In the genomic region with DNA sequence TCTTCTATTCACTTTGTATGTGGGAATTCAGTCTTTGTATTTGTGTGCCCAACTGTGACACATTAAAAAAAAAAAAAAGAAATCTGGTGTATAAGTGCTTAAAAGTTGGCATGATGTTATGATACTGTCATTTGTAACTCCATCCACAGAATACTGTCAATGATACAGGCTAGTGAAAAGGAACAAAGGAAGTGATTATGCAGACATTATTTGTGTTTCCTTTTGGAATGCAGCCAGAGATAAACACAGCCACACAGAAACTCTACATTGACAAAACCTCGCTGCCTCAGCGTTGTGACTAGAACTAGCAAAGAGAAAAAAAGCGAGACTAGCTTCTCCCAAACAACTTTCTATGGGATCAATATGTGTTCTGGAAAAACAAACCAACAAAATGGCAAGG, we compare ENCODE assay signal across 14 cellular contexts.
DNase-seq lines count a peak whose midpoint lies in the region; ATAC-seq, FAIRE-seq and TF ChIP-seq lines count a peak whose summit lies in the region.
"Had no signal": no experiment of that assay in that cellular context is flagged by ENCODE, and none has a peak within 500 bp of the region (broad histone marks: within the 10 kb centered on the region; RNA-seq: fewer than 3 reads in every experiment).

No MANE protein-coding gene starts in this region.

- H3K4me1 ChIP-seq in naive thymus-derived CD4-positive, alpha-beta T cell (ENCODE audit: control insufficient read depth in 2 of 2, insufficient read depth in 2 of 2, low read length in 2 of 2) = no peaks in the 10 kb centered on the region
- H3K4me1 ChIP-seq in suprapubic skin = no peaks in the 10 kb centered on the region
- H3K4me1 ChIP-seq: A549, esophagus squamous epithelium, prostate gland had no signal

- H3K27ac Mint-ChIP-seq in naive thymus-derived CD4-positive, alpha-beta T cell = no peak overlapping the region
- H3K27ac Mint-ChIP-seq: activated CD4-positive, alpha-beta memory T cell treated with anti-CD3 and anti-CD28 coated beads for 36 hours had no signal

- H3K36me3 ChIP-seq in naive thymus-derived CD4-positive, alpha-beta T cell (ENCODE audit: control insufficient read depth in 2 of 3, insufficient read depth in 3 of 3, low read length in 3 of 3) = no peaks in the 10 kb centered on the region
- H3K36me3 ChIP-seq in suprapubic skin = no peaks in the 10 kb centered on the region
- H3K36me3 ChIP-seq: esophagus squamous epithelium, prostate gland had no signal

- no peaks in the 10 kb centered on the region for H3K27me3 Mint-ChIP-seq in naive thymus-derived CD4-positive, alpha-beta T cell
- H3K27me3 Mint-ChIP-seq: activated CD4-positive, alpha-beta memory T cell treated with anti-CD3 and anti-CD28 coated beads for 36 hours had no signal

- no peak overlapping the region for H3K4me3 Mint-ChIP-seq in naive thymus-derived CD4-positive, alpha-beta T cell
- H3K4me3 Mint-ChIP-seq: activated CD4-positive, alpha-beta memory T cell treated with anti-CD3 and anti-CD28 coated beads for 36 hours had no signal

- no peak for TF ChIP-seq EP300 in suprapubic skin (IDR thresholded peaks at IDR 0.05)

- H3K27ac ChIP-seq in naive thymus-derived CD4-positive, alpha-beta T cell (ENCODE audit: low read depth, low read length) = no peak overlapping the region
- no peak overlapping the region for H3K27ac ChIP-seq in suprapubic skin
- H3K27ac ChIP-seq: A549, esophagus squamous epithelium, prostate gland had no signal

- H3K27me3 ChIP-seq in naive thymus-derived CD4-positive, alpha-beta T cell (ENCODE audit: control insufficient read depth in 2 of 2, insufficient read depth in 2 of 2, low read length in 2 of 2) = no peaks in the 10 kb centered on the region
- no peaks in the 10 kb centered on the region for H3K27me3 ChIP-seq in suprapubic skin
- H3K27me3 ChIP-seq: esophagus squamous epithelium had no signal

- H3K4me1 Mint-ChIP-seq in naive thymus-derived CD4-positive, alpha-beta T cell = no peaks in the 10 kb centered on the region

- 52% methylated on average over 3 of the region's 3 CpGs for WGBS in suprapubic skin

- H3K36me3 Mint-ChIP-seq in naive thymus-derived CD4-positive, alpha-beta T cell = no peaks in the 10 kb centered on the region
- H3K36me3 Mint-ChIP-seq: activated CD4-positive, alpha-beta memory T cell treated with anti-CD3 and anti-CD28 coated beads for 36 hours had no signal

- no peaks in the 10 kb centered on the region for H3K9me3 ChIP-seq in naive thymus-derived CD4-positive, alpha-beta T cell (ENCODE audit: control insufficient read depth in 2 of 3, low read length in 3 of 3)
- no peaks in the 10 kb centered on the region for H3K9me3 ChIP-seq in suprapubic skin
- H3K9me3 ChIP-seq: A549, esophagus squamous epithelium, mucosa of descending colon, prostate gland had no signal

- TF ChIP-seq CTCF in suprapubic skin (IDR thresholded peaks at IDR 0.05) = no peak

- intact Hi-C loops in naive thymus-derived CD4-positive, alpha-beta T cell (cut with micrococcal nuclease) = no loop called here

- ATAC-seq in naive thymus-derived CD4-positive, alpha-beta T cell = no peak
- no peak for ATAC-seq in HG02870 (IDR thresholded peaks at IDR 0.05; ENCODE audit: unreplicated experiment)
- ATAC-seq: A549, mucosa of descending colon had no signal

- DNase-seq in Ammon's horn (ENCODE audit: low spot score) (peak; percentile 41), NCI-H146 (lab: John Stamatoyannopoulos, UW) (peak; percentile 85), globus pallidus (ENCODE audit: low spot score) (peak; percentile 79), HTR-8/SVneo (ENCODE audit: insufficient read length, low spot score) (no peak), suprapubic skin (ENCODE audit: low spot score in 2 of 2) (no peak)
- no peak for DNase-seq in naive thymus-derived CD4-positive, alpha-beta T cell
- DNase-seq: activated CD4-positive, alpha-beta memory T cell treated with anti-CD3 and anti-CD28 coated beads for 36 hours; esophagus squamous epithelium; mucosa of descending colon; T-helper 2 cell had no signal

- no peak overlapping the region for H3K4me3 ChIP-seq in naive thymus-derived CD4-positive, alpha-beta T cell (ENCODE audit: low read length)
- H3K4me3 ChIP-seq in suprapubic skin = no peak overlapping the region
- H3K4me3 ChIP-seq: A549, esophagus squamous epithelium, mucosa of descending colon, prostate gland had no signal

- no peak for FAIRE-seq in HTR-8/SVneo (lab: Jason Lieb, UNC)
- FAIRE-seq: A549 had no signal

- CTCF ChIA-PET in naive thymus-derived CD4-positive, alpha-beta T cell (lab: Charles Lee) = no interaction called here

- H3K9me3 Mint-ChIP-seq in naive thymus-derived CD4-positive, alpha-beta T cell = peaks cover 0 to 3% (median 2%) of the 10 kb centered on the region in 11 donors

- no peak for TF ChIP-seq POLR2A in suprapubic skin (IDR thresholded peaks at IDR 0.05)

- POLR2A ChIA-PET in naive thymus-derived CD4-positive, alpha-beta T cell (lab: Charles Lee) = no interaction called here

TF ChIP-seq in PFSK-1, 5 proteins besides CTCF, POLR2A, EP300 and RAD21:
- TF ChIP-seq POLR2AphosphoS5 (IDR thresholded peaks at IDR 0.05; ENCODE audit: low read depth, low read length) (no peak), TAF1 (IDR thresholded peaks at IDR 0.05; ENCODE audit: borderline replicate concordance, insufficient read depth, low read length) (peak; percentile 25; the same call in 1 of the 2 replicates)

Comparison
In these comparisons a context has a peak if more than half of its experiments do, and no peak if none do; other contexts are left out.
1. DNase-seq: peak in Ammon's horn (single experiment), NCI-H146 (single experiment) and globus pallidus (single experiment); none in HTR-8/SVneo (single experiment), naive thymus-derived CD4-positive, alpha-beta T cell (0 of 9) and suprapubic skin (0 of 2).